In the genomic region with DNA sequence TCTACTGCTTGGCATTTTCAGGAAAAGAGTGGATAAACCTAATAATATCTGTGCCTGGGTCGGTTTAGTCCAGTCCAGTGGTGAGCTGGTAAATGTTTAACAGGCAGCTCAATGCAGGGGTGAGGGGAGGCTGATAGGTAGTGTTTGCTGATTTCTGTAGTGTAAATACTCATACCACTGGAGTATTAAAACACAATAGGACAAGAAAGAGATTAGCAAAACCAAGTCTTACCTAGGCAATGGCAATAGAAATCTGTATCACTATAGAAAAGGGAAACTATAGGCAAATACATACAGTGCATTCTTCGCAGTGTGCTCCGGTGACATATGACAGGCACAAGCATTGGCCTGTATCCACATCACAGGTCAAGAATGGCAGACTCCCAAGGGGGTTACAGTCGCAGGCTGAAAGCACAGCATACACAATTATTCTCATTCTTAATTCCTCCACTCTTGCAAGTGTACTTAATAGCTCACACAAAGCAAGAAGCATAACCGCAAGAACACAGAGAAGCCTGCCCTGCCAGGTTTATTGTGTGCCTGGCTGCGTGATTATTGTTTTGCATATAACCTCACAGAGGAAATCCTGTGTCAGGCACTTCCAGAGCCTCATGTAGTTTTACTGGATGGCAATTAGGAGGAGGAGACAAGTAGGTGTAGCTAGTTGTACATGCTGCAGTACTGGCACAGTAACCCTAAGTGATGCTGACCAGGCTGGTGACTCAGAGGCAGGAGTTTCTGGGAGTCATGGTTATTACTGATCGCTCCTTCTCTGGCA, we compare ENCODE assay signal across 8 cellular contexts. TPM values are rescaled to one million over a fixed set of nuclear protein-coding genes. Genes with fewer than 3 reads are reported as not detected.
DNase-seq lines count a peak whose midpoint lies in the region; ATAC-seq and TF ChIP-seq lines count a peak whose summit lies in the region.

No MANE protein-coding gene starts in this region.

- peak overlapping the region; percentile 28; the same call in 1 of the 2 replicates for H3K4me2 ChIP-seq in IMR-90 (ENCODE audit: low read depth, low read length)

- H3K4me3 Mint-ChIP-seq in activated T-helper 1 cell treated with anti-CD3 and anti-CD28 coated beads, Interleukin-12 subunit alpha, Interleukin-12 subunit beta, Interleukin-2, Interleukin-4 antibody, amounts not matched to agents 30 ng/mL and 10 ng/mL and 1 ng/mL, durations not matched to agents 14 hours and 24 hours and 36 hours = no peak overlapping the region

- TF ChIP-seq CTCF in IMR-90 (conservative IDR thresholded peaks at IDR 0.05; ENCODE audit: low read depth, low read length) = no peak
- no peak for TF ChIP-seq CTCF in brain microvascular endothelial cell (IDR thresholded peaks at IDR 0.05; ENCODE audit: low read depth, low read length, missing control alignments)

- peak overlapping the region; percentile 63 for H2BK20ac ChIP-seq in IMR-90 (ENCODE audit: low read depth, low read length)

- peak overlapping the region; percentile 49 for H3K9ac ChIP-seq in IMR-90 (ENCODE audit: low read depth, low read length)

- in situ Hi-C loops in IMR-90 (cut with MboI; ENCODE audit: low sequenced_read_pairs) (loop anchor here (5.0 kb wide), 1 partner anchor 73 kb away; no protein-coding TSS in a partner anchor), brain microvascular endothelial cell (cut with HindIII; ENCODE audit: low pct_ligation_motif_present, low sequenced_read_pairs) (no loop called here)

- intact Hi-C loops in IMR-90 (cut with micrococcal nuclease) = loop anchor here (5.0 kb wide), 2 partner anchors 73 to 93 kb away; a partner anchor contains a TSS
- intact Hi-C loops in activated T-helper 1 cell treated with anti-CD3 and anti-CD28 coated beads, Interleukin-12 subunit alpha, Interleukin-12 subunit beta, Interleukin-2, Interleukin-4 antibody, amounts not matched to agents 30 ng/mL and 10 ng/mL and 1 ng/mL, durations not matched to agents 14 hours and 24 hours and 36 hours (cut with micrococcal nuclease) = no loop called here

- no peaks in the 10 kb centered on the region for H3K79me1 ChIP-seq in IMR-90 (ENCODE audit: low read depth in 1 of 2, low read length in 2 of 2)

- peak overlapping the region; percentile 38 for H2AFZ ChIP-seq in IMR-90 (replicated peaks; ENCODE audit: low read length, poor library complexity)

- no peak for TF ChIP-seq RAD21 in IMR-90 (IDR thresholded peaks at IDR 0.05; ENCODE audit: low read length)

- dilution Hi-C loops in IMR-90 (cut with HindIII; ENCODE audit: low sequenced_read_pairs, unreplicated experiment) = no loop called here

- peaks cover 21% of the 10 kb centered on the region for H3K4me1 ChIP-seq in IMR-90 (ENCODE audit: control insufficient read depth, insufficient read depth, low read length)

- H3K36me3 ChIP-seq in IMR-90 (ENCODE audit: control insufficient read depth, insufficient read depth, low read length) (no peaks in the 10 kb centered on the region), brain microvascular endothelial cell (replicated peaks) (no peaks in the 10 kb centered on the region)

- no TSS peak for BruUV-seq in IMR-90 (replicated peaks; lab: Mats Ljungman, UMichigan)

- no peaks in the 10 kb centered on the region for H3K9me3 ChIP-seq in IMR-90 (ENCODE audit: control insufficient read depth, insufficient read depth, low read length)

- no peaks in the 10 kb centered on the region for H3K9me3 Mint-ChIP-seq in activated T-helper 1 cell treated with anti-CD3 and anti-CD28 coated beads, Interleukin-12 subunit alpha, Interleukin-12 subunit beta, Interleukin-2, Interleukin-4 antibody, amounts not matched to agents 30 ng/mL and 10 ng/mL and 1 ng/mL, durations not matched to agents 14 hours and 24 hours and 36 hours

- POLR2A ChIA-PET in IMR-90 (lab: Charles Lee; ENCODE audit: unreplicated experiment) = no interaction called here

- H2BK5ac ChIP-seq in IMR-90 (ENCODE audit: low read depth, low read length, poor library complexity, severe bottlenecking) = peak overlapping the region; percentile 43

- H4K8ac ChIP-seq in IMR-90 (ENCODE audit: low read depth in 2 of 2, low read length in 2 of 2) = peak overlapping the region; percentile 4 to 65; a peak in 3 of 4 replicates

- H4K91ac ChIP-seq in IMR-90 (ENCODE audit: insufficient read depth, low read depth, low read length) = peak overlapping the region; percentile 94

- peak overlapping the region; percentile 30 for H3K56ac ChIP-seq in IMR-90 (ENCODE audit: extremely low read depth, insufficient read depth, low read length)

- peak overlapping the region; percentile 76 for H3K18ac ChIP-seq in IMR-90 (ENCODE audit: low read depth, low read length)

- H3K27me3 Mint-ChIP-seq in activated T-helper 1 cell treated with anti-CD3 and anti-CD28 coated beads, Interleukin-12 subunit alpha, Interleukin-12 subunit beta, Interleukin-2, Interleukin-4 antibody, amounts not matched to agents 30 ng/mL and 10 ng/mL and 1 ng/mL, durations not matched to agents 14 hours and 24 hours and 36 hours (ENCODE audit: insufficient read depth) = peaks cover 14% of the 10 kb centered on the region

- H3K27ac ChIP-seq in IMR-90 (ENCODE audit: insufficient read depth, low read length) (peak overlapping the region; percentile 85; the same call in 1 of the 2 replicates), brain microvascular endothelial cell (peak overlapping the region; percentile 86)

- CTCF ChIA-PET in IMR-90 (lab: Yijun Ruan, JAX) = interaction anchor here (0.8 to 1.2 kb wide), 2 partner anchors 15 to 801 kb away, joined by 3 to 4 read pairs; no protein-coding TSS in a partner anchor

- H3K36me3 Mint-ChIP-seq in activated T-helper 1 cell treated with anti-CD3 and anti-CD28 coated beads, Interleukin-12 subunit alpha, Interleukin-12 subunit beta, Interleukin-2, Interleukin-4 antibody, amounts not matched to agents 30 ng/mL and 10 ng/mL and 1 ng/mL, durations not matched to agents 14 hours and 24 hours and 36 hours (ENCODE audit: low read depth) = no peaks in the 10 kb centered on the region

- H3K14ac ChIP-seq in IMR-90 (replicated peaks; ENCODE audit: low read depth, low read length) = peak overlapping the region; percentile 24

- H2AK5ac ChIP-seq in IMR-90 (ENCODE audit: low read depth, low read length) = peak overlapping the region; percentile 72

- peak overlapping the region; percentile 75 for H2BK120ac ChIP-seq in IMR-90 (ENCODE audit: low read depth, low read length)

- peak overlapping the region; percentile 62; the same call in 2 of the 3 replicates for H2BK15ac ChIP-seq in IMR-90 (ENCODE audit: low read depth, low read length)

- peaks cover 11% of the 10 kb centered on the region for H3K9me1 ChIP-seq in IMR-90 (ENCODE audit: insufficient read depth, low read length)

- WGBS in IMR-90 (ENCODE audit: extremely low coverage in 2 of 2, insufficient read length in 1 of 2), 2 experiments = 42% methylated on average over 2 of the region's 7 CpGs; no CpG with 5 or more reads in 1 of the 2 experiments

- peak overlapping the region; percentile 80 for H3K4ac ChIP-seq in IMR-90 (ENCODE audit: low read depth, low read length)

- H2AK9ac ChIP-seq in IMR-90 (replicated peaks; ENCODE audit: low read depth, low read length, poor library complexity) = no peak overlapping the region

- H3K4me3 ChIP-seq in IMR-90 (ENCODE audit: insufficient read depth, low read depth, low read length) = no peak overlapping the region
- H3K4me3 ChIP-seq in brain microvascular endothelial cell (ENCODE audit: low read depth, low read length) = peak overlapping the region; percentile 12

- peak overlapping the region; percentile 75 for H4K5ac ChIP-seq in IMR-90 (ENCODE audit: low read depth, low read length)

- no peaks in the 10 kb centered on the region for H4K20me1 ChIP-seq in IMR-90 (ENCODE audit: insufficient read depth, low read length)

- no peak for TF ChIP-seq POLR2A in IMR-90 (IDR thresholded peaks at IDR 0.05; ENCODE audit: low read depth, low read length)

- H3K4me1 Mint-ChIP-seq in activated T-helper 1 cell treated with anti-CD3 and anti-CD28 coated beads, Interleukin-12 subunit alpha, Interleukin-12 subunit beta, Interleukin-2, Interleukin-4 antibody, amounts not matched to agents 30 ng/mL and 10 ng/mL and 1 ng/mL, durations not matched to agents 14 hours and 24 hours and 36 hours (ENCODE audit: low read depth) = no peaks in the 10 kb centered on the region

- H3K27ac Mint-ChIP-seq in activated T-helper 1 cell treated with anti-CD3 and anti-CD28 coated beads, Interleukin-12 subunit alpha, Interleukin-12 subunit beta, Interleukin-2, Interleukin-4 antibody, amounts not matched to agents 30 ng/mL and 10 ng/mL and 1 ng/mL, durations not matched to agents 14 hours and 24 hours and 36 hours = no peak overlapping the region

- H3K27me3 ChIP-seq in IMR-90 (ENCODE audit: control insufficient read depth, insufficient read depth, low read length) = no peaks in the 10 kb centered on the region
- no peaks in the 10 kb centered on the region for H3K27me3 ChIP-seq in brain microvascular endothelial cell (replicated peaks)

- peak overlapping the region; percentile 67 for H3K23ac ChIP-seq in IMR-90 (ENCODE audit: low read depth, low read length)

- peak; percentile 68 for DNase-seq in DMS 273 (lab: John Stamatoyannopoulos, UW; ENCODE audit: unreplicated experiment)
- peak; percentile 91 for DNase-seq in IMR-90
- peak; percentile 89 for DNase-seq in brain microvascular endothelial cell
- DNase-seq in lung microvascular endothelial cell (ENCODE audit: low read depth in 2 of 2) = peak; percentile 61 to 93
- DNase-seq in 8988T = no peak
- no peak for DNase-seq in activated T-helper 1 cell treated with anti-CD3 and anti-CD28 coated beads, Interleukin-12 subunit alpha, Interleukin-12 subunit beta, Interleukin-2, Interleukin-4 antibody, amounts not matched to agents 30 ng/mL and 10 ng/mL and 1 ng/mL, durations not matched to agents 14 hours and 24 hours and 36 hours (ENCODE audit: low spot score)
- no peak for DNase-seq in activated effector memory CD4-positive, alpha-beta T cell treated with Interleukin-2 at 50 U/mL for 16 hours

- ATAC-seq in IMR-90 (ENCODE audit: low read depth) = peak; percentile 87
- ATAC-seq in HG02938 (IDR thresholded peaks at IDR 0.05; ENCODE audit: unreplicated experiment) = no peak

RNA-seq across cellular contexts. Expression of a gene that starts 35.0 kb away (rescaled TPM):
- under 0.01 and 0.18 TPM in 2 replicates for total RNA-seq in IMR-90 (2012; rRNA removed)
- 0.12 and 0.13 TPM in 2 replicates for polyA plus RNA-seq in IMR-90 (2012; rRNA removed)
- polyA plus RNA-seq in IMR-90 (2012; cell fraction: cytosol; rRNA removed) = 0.05 and 0.09 TPM in 2 replicates
- polyA plus RNA-seq in IMR-90 (2012; cell fraction: nucleus; rRNA removed; ENCODE audit: low replicate concordance) = 0.05 and 0.10 TPM in 2 replicates
- 0.22 TPM in 1 of 2 replicates, not detected in the other for total RNA-seq in lung microvascular endothelial cell
- total RNA-seq in activated T-helper 1 cell treated with anti-CD3 and anti-CD28 coated beads, Interleukin-12 subunit alpha, Interleukin-12 subunit beta, Interleukin-2, Interleukin-4 antibody, amounts not matched to agents 30 ng/mL and 10 ng/mL and 1 ng/mL, durations not matched to agents 14 hours and 24 hours and 36 hours = not detected in 2 replicates

Comparison
In these comparisons a context has a peak if more than half of its experiments do, and no peak if none do; other contexts are left out.
1. DNase-seq: peak in DMS 273 (single experiment), IMR-90 (single experiment), brain microvascular endothelial cell (single experiment) and lung microvascular endothelial cell (2 of 2); none in 8988T (single experiment), activated T-helper 1 cell treated with anti-CD3 and anti-CD28 coated beads, Interleukin-12 subunit alpha, Interleukin-12 subunit beta, Interleukin-2, Interleukin-4 antibody, amounts not matched to agents 30 ng/mL and 10 ng/mL and 1 ng/mL, durations not matched to agents 14 hours and 24 hours and 36 hours (single experiment) and activated effector memory CD4-positive, alpha-beta T cell treated with Interleukin-2 at 50 U/mL for 16 hours (single experiment).